Comparison of ENCODE assay signal across 8 cellular contexts in the genomic region with DNA sequence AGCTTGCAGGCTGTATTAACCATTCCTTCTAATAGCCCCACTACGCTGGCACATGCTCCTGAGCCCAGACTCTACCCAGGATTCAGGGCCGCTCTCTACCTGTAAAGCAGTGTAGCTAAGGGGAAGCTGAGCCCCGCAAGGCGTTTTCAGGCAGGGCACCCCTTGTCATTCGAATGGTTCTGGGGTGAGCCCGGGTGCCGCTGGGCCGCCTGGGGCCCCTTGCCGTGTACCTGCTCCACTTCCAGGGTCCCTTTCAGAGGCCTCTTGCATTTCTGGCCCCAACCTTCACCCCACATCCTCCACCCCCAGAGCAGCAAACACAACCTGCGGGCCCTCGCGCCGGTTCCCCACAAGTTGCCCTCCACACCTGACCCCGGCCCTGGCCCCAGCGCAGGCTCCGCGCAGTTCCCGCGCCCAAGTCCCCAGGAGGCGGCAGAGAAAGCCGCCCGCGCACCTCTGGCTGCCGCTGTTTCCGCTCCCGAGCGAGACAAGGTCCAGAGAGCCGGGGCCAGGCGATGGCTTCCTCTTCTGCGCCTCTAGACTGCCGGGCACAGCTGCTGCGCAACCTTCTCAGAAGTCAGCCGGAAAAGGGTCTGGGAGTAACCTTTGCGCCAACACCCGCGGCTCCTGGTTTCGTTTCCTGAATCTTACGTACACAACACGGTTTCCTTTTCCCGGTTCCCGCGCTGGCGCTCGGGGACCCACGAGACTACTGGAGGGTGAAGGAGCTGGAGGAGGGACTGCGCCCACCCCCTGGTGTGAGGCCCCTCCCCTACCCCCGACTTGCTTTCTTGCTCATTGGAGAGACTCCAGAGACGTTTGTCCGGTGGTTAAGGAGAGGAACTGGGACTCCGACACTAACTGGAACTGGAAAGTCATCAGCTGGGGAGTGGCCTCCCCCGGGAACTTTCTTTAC. TPM values are rescaled to one million over a fixed set of nuclear protein-coding genes. Genes with fewer than 3 reads are reported as not detected.
DNase-seq lines count a peak whose midpoint lies in the region; ATAC-seq and TF ChIP-seq lines count a peak whose summit lies in the region.

A gene with protein sequence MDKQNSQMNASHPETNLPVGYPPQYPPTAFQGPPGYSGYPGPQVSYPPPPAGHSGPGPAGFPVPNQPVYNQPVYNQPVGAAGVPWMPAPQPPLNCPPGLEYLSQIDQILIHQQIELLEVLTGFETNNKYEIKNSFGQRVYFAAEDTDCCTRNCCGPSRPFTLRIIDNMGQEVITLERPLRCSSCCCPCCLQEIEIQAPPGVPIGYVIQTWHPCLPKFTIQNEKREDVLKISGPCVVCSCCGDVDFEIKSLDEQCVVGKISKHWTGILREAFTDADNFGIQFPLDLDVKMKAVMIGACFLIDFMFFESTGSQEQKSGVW (minus strand): TSS at position 595 of the 916 bp plus-strand sequence. CDS start 8,055 bp downstream, outside the sequence.

- H3K27ac ChIP-seq in KOPT-K1 (ENCODE audit: low read depth, low read length, poor library complexity, severe bottlenecking) = peak within 1 kb of the TSS; percentile 88

- H3K4me1 Mint-ChIP-seq in natural killer cell treated with Interleukin-12 subunit alpha and Interleukin-12 subunit beta and Interleukin-15 and Interleukin-18, amount 100 ng/mL, for 72 hours (ENCODE audit: low read depth in 2 of 2) = peaks cover 45 to 61% of the 10 kb centered on the region in 2 donors

- peak within 1 kb of the TSS; percentile 85 to 94 for H3K27ac Mint-ChIP-seq in natural killer cell treated with Interleukin-12 subunit alpha and Interleukin-12 subunit beta and Interleukin-15 and Interleukin-18, amount 100 ng/mL, for 72 hours

- H3K36me3 Mint-ChIP-seq in natural killer cell treated with Interleukin-12 subunit alpha and Interleukin-12 subunit beta and Interleukin-15 and Interleukin-18, amount 100 ng/mL, for 72 hours = peaks cover 12% of the 10 kb centered on the region

- H3K36me3 ChIP-seq in KOPT-K1 (ENCODE audit: insufficient read depth, low read length) = peaks cover 19% of the 10 kb centered on the region

- H3K9me3 Mint-ChIP-seq in natural killer cell treated with Interleukin-12 subunit alpha and Interleukin-12 subunit beta and Interleukin-15 and Interleukin-18, amount 100 ng/mL, for 72 hours = no peaks in the 10 kb centered on the region

- peak within 1 kb of the TSS; percentile 85 for H3K4me3 ChIP-seq in fibroblast of the aortic adventitia (ENCODE audit: low read depth, low read length)

- no peaks in the 10 kb centered on the region for H3K27me3 Mint-ChIP-seq in natural killer cell treated with Interleukin-12 subunit alpha and Interleukin-12 subunit beta and Interleukin-15 and Interleukin-18, amount 100 ng/mL, for 72 hours

- TF ChIP-seq CTCF in fibroblast of the aortic adventitia (IDR thresholded peaks at IDR 0.05; ENCODE audit: insufficient read depth, low read length) = no peak

- ATAC-seq in GM21825 (IDR thresholded peaks at IDR 0.05; ENCODE audit: unreplicated experiment) = peak; percentile 90
- peak; percentile 92 for ATAC-seq in natural killer cell treated with Interleukin-12 subunit alpha and Interleukin-12 subunit beta and Interleukin-15 and Interleukin-18, amount 100 ng/mL, for 72 hours

- no peaks in the 10 kb centered on the region for H3K9me3 ChIP-seq in KOPT-K1 (ENCODE audit: insufficient read depth, low read length, poor library complexity, severe bottlenecking)

- peak; percentile 100 for DNase-seq in EL
- peak; percentile 86 to 91 for DNase-seq in SHP77 (lab: John Stamatoyannopoulos, UW)
- DNase-seq in activated effector memory CD4-positive, alpha-beta T cell treated with Interleukin-2 at 50 U/mL for 16 hours = peak; percentile 53
- peak; percentile 96 for DNase-seq in fibroblast of the aortic adventitia (ENCODE audit: low read depth)
- peak; percentile 89 for DNase-seq in natural killer cell treated with Interleukin-12 subunit alpha and Interleukin-12 subunit beta and Interleukin-15 and Interleukin-18, amount 100 ng/mL, for 72 hours (ENCODE audit: low spot score)
- peak; percentile 66 for DNase-seq in stimulated activated naive CD4-positive, alpha-beta T cell treated with Interleukin-2 at 50 U/mL for 16 hours (lab: John Stamatoyannopoulos, UW)

- H3K4me3 Mint-ChIP-seq in natural killer cell treated with Interleukin-12 subunit alpha and Interleukin-12 subunit beta and Interleukin-15 and Interleukin-18, amount 100 ng/mL, for 72 hours = peak within 1 kb of the TSS; percentile 94

RNA-seq across cellular contexts. Expression of the gene that starts here (rescaled TPM):
- 97.4 and 173 TPM in 2 replicates for total RNA-seq in fibroblast of the aortic adventitia (ENCODE audit: low replicate concordance)
- 10 to 100 TPM; 40.7 to 80.2 TPM for total RNA-seq in natural killer cell treated with Interleukin-12 subunit alpha and Interleukin-12 subunit beta and Interleukin-15 and Interleukin-18, amount 100 ng/mL, for 72 hours

Comparison
In these comparisons a context has a peak if more than half of its experiments do, and no peak if none do; other contexts are left out.
1. Peak in every context shown above with its lines: DNase-seq, ATAC-seq, H3K4me3 ChIP-seq and H3K27ac ChIP-seq.